Comparison of ENCODE assay signal across 8 cellular contexts in genomic region chr7:92810242-92810611, GRCh38. TPM values are rescaled to one million over a fixed set of nuclear protein-coding genes. Genes with fewer than 3 reads are reported as not detected.
DNase-seq lines count a peak whose midpoint lies in the region; ATAC-seq, FAIRE-seq and TF ChIP-seq lines count a peak whose summit lies in the region.

No MANE protein-coding gene starts in this region.

- H3K27me3 ChIP-seq in HUES64 (ENCODE audit: insufficient read depth, low read length) (no peaks in the 10 kb centered on the region), small intestine (ENCODE audit: control insufficient read depth in 2 of 2, insufficient read depth in 2 of 2, low read length in 2 of 2) (no peaks in the 10 kb centered on the region)

- H3K9me3 ChIP-seq in HUES64 (ENCODE audit: insufficient read depth, low read depth, low read length) (peaks cover under 1% of the 10 kb centered on the region; the same call in 1 of the 2 replicates), small intestine (ENCODE audit: control insufficient read depth, low read depth) (no peaks in the 10 kb centered on the region)

- intact Hi-C loops in Calu3 (cut with micrococcal nuclease; ENCODE audit: unreplicated experiment): no loop called here

- H3K27me3 Mint-ChIP-seq in Calu3 (ENCODE audit: unreplicated experiment): no peaks in the 10 kb centered on the region

- TF ChIP-seq CTCF in Calu3 (IDR thresholded peaks at IDR 0.05; ENCODE audit: unreplicated experiment): no peak

- no peak overlapping the region for H3K4me3 Mint-ChIP-seq in Calu3 (ENCODE audit: low read depth, unreplicated experiment)

- BruUV-seq in Calu3 (replicated peaks; lab: Mats Ljungman, UMichigan): no TSS peak

- H3K9me3 Mint-ChIP-seq in Calu3 (ENCODE audit: low read depth, unreplicated experiment): no peaks in the 10 kb centered on the region

- H3K4me3 ChIP-seq in HUES64 (ENCODE audit: low read length) (no peak overlapping the region), small intestine (ENCODE audit: low read depth in 1 of 2, low read length in 2 of 2) (no peak overlapping the region)

- H3K4me1 Mint-ChIP-seq in Calu3 (ENCODE audit: low read depth, unreplicated experiment): peaks cover 12% of the 10 kb centered on the region

- H3K27ac ChIP-seq in HUES64 (ENCODE audit: low read depth, low read length) (peak overlapping the region; percentile 60; the same call in 1 of the 2 replicates), small intestine (ENCODE audit: low read depth in 1 of 2, low read length in 1 of 2) (peak overlapping the region; percentile 55 to 69)

- no peaks in the 10 kb centered on the region for H3K36me3 ChIP-seq in HUES64 (ENCODE audit: insufficient read depth, low read length)
- H3K36me3 ChIP-seq in small intestine (ENCODE audit: control insufficient read depth in 2 of 2, insufficient read depth in 2 of 2, low read length in 2 of 2): no peaks in the 10 kb centered on the region

- CTCF ChIA-PET in Calu3 (lab: Charles Lee): no interaction called here

- WGBS in HUES64: 78% methylated on average over 4 of the region's 4 CpGs
- WGBS in small intestine, 3 donors: 31 to 47% (median 39%) methylated on average over 4 of the region's 4 CpGs

- FAIRE-seq in small intestine (lab: Jason Lieb, UNC): no peak

- H3K36me3 Mint-ChIP-seq in Calu3 (ENCODE audit: insufficient read depth, unreplicated experiment): peaks cover 5% of the 10 kb centered on the region

- H3K9ac ChIP-seq in HUES64 (ENCODE audit: low read depth, low read length): no peak overlapping the region

- DNase-seq in Calu3 (no peak), amniotic epithelial cell (ENCODE audit: low read depth) (peak; percentile 80), small intestine (no peak), activated gamma-delta T cell (lab: John Stamatoyannopoulos, UW) (no peak), NCI-H146 treated with DMSO at 0.1 percent for 48 hours (lab: John Stamatoyannopoulos, UW; ENCODE audit: unreplicated experiment) (no peak), COR-L47 (lab: John Stamatoyannopoulos, UW) (no peak)

- peaks cover 46% of the 10 kb centered on the region for H3K4me1 ChIP-seq in HUES64 (ENCODE audit: insufficient read depth, low read length)
- H3K4me1 ChIP-seq in small intestine (ENCODE audit: control insufficient read depth in 2 of 2, insufficient read depth in 1 of 2, low read depth in 1 of 2, low read length in 1 of 2): peaks cover 3 to 12% of the 10 kb centered on the region in 2 donors

- peak; percentile 21 for ATAC-seq in GM21576 (IDR thresholded peaks at IDR 0.05; ENCODE audit: unreplicated experiment)

- H3K27ac Mint-ChIP-seq in Calu3 (ENCODE audit: unreplicated experiment): peak overlapping the region; percentile 54

RNA-seq across cellular contexts. Expression of gene CDK6, which starts 26.1 kb away (rescaled TPM):
- total RNA-seq in Calu3 (2022): 67.7 and 87.9 TPM in 2 replicates
- polyA plus RNA-seq in HUES64 (2013, experiment 1 of 2): 10.6 TPM
- polyA plus RNA-seq in HUES64 (2013, experiment 2 of 2): 12.8 TPM
- polyA plus RNA-seq in small intestine: 10 to 100 TPM in 1 of 3 donors, 1 to 10 TPM in 2; 1.6 to 14.2 (median 2.0) TPM
